In the genomic region with DNA sequence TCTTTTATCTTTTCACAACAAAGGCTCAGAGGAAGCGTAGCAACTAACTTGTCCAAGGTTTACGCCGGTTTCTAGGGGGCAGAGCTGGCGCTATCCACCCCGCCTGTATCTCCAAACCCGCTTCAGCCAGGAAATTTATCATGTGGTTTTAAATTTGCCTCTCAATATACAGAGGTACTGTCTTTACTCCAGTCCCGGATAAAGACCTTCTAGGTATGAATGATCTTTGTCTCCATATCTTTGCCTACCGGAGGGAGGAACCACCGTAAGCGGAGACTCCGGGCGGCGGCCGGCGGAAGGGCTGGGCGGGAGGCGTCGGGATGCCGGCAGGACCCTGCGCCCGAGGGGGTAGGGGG, we compare ENCODE assay signal across 9 cellular contexts. TPM values are rescaled to one million over a fixed set of nuclear protein-coding genes. Genes with fewer than 3 reads are reported as not detected.
DNase-seq lines count a peak whose midpoint lies in the region; ATAC-seq, FAIRE-seq and TF ChIP-seq lines count a peak whose summit lies in the region.
"Had no signal": no experiment of that assay in that cellular context is flagged by ENCODE, and none has a peak within 500 bp of the region (broad histone marks: within the 10 kb centered on the region; RNA-seq: fewer than 3 reads in every experiment).

No MANE protein-coding gene starts in this region.

- H3K4me1 ChIP-seq in muscle layer of duodenum (ENCODE audit: control insufficient read depth in 1 of 2, insufficient read depth in 2 of 2, low read length in 2 of 2), result peaks cover 7 to 31% of the 10 kb centered on the region in 2 donors

- peaks cover 0 to 1% of the 10 kb centered on the region in 2 donors for H3K27me3 Mint-ChIP-seq in T-cell

- POLR2A ChIA-PET in T-cell (lab: Charles Lee), result no interaction called here

- CTCF ChIA-PET in T-cell (lab: Charles Lee), result interaction anchor here in 1 of 2 donors (0.9 kb wide), 1 partner anchor 153 kb away, joined by 3 read pairs; no protein-coding TSS in a partner anchor

- DNase-seq in CD1c-positive myeloid dendritic cell (ENCODE audit: extremely low spot score) (peak; percentile 32), HTR-8/SVneo (ENCODE audit: insufficient read length, low spot score) (peak; percentile 25), T-cell (peak in 5 of 34 experiments; percentile 5 to 13 (median 5)), erythroblast (lab: John Stamatoyannopoulos, UW) (peak; percentile 57 to 77), cerebellum (ENCODE audit: low spot score) (no peak)

- peak overlapping the region; percentile 84 to 88 for H3K27ac Mint-ChIP-seq in T-cell

- peaks cover 5% of the 10 kb centered on the region for H3K36me3 Mint-ChIP-seq in T-cell

- peaks cover 37 to 48% (median 39%) of the 10 kb centered on the region in 3 donors for H3K4me1 Mint-ChIP-seq in T-cell

- peak overlapping the region; percentile 82 for H3K27ac ChIP-seq in muscle layer of duodenum (ENCODE audit: low read length)

- H3K27me3 ChIP-seq in muscle layer of duodenum (ENCODE audit: low read depth, low read length), result no peaks in the 10 kb centered on the region

- H3K36me3 ChIP-seq in muscle layer of duodenum (ENCODE audit: control insufficient read depth in 1 of 2, insufficient read depth in 2 of 2, low read length in 2 of 2), result no peaks in the 10 kb centered on the region

- no peaks in the 10 kb centered on the region for H3K9me3 Mint-ChIP-seq in T-cell

- H3K4me3 Mint-ChIP-seq in T-cell, result peak overlapping the region; percentile 87 to 93 (median 88)

- no peak for FAIRE-seq in HTR-8/SVneo (lab: Jason Lieb, UNC)

- H3K4me3 ChIP-seq in muscle layer of duodenum (ENCODE audit: low read depth in 1 of 2, low read length in 2 of 2), result peak overlapping the region; percentile 78 to 87

- TF ChIP-seq POLR2A in erythroblast (IDR thresholded peaks at IDR 0.05; ENCODE audit: low read length), result no peak

- ATAC-seq in GM19395 (IDR thresholded peaks at IDR 0.05; ENCODE audit: unreplicated experiment), result peak; percentile 18
- ATAC-seq in T-cell (replicated peaks in 1 of 4), result peak; percentile 5 to 34 (median 10)
- ATAC-seq in GM18520 (IDR thresholded peaks at IDR 0.05; ENCODE audit: unreplicated experiment), result no peak

- no peaks in the 10 kb centered on the region for H3K9me3 ChIP-seq in muscle layer of duodenum (ENCODE audit: control insufficient read depth in 1 of 2, low read length in 2 of 2)

RNA-seq across cellular contexts. Expression of gene RIMKLB, which starts 0.7 kb away (rescaled TPM):
- total RNA-seq in T-cell, result 10 to 100 TPM; 14.3 to 28.0 (median 23.0) TPM
- 140 TPM for total RNA-seq in cerebellum

RNA-seq across cellular contexts. Expression of gene MFAP5, which starts 34.5 kb away (rescaled TPM):
- not detected for total RNA-seq in T-cell
- total RNA-seq in cerebellum, result 1.4 TPM
- total RNA-seq: T-helper 1 cell treated with Interleukin-12 subunit alpha and Interleukin-12 subunit beta and Interleukin-4 antibody, amounts not matched to agents 30 ng/mL and 1 ng/mL, for 36 hours had no signal
